In the genomic region with DNA sequence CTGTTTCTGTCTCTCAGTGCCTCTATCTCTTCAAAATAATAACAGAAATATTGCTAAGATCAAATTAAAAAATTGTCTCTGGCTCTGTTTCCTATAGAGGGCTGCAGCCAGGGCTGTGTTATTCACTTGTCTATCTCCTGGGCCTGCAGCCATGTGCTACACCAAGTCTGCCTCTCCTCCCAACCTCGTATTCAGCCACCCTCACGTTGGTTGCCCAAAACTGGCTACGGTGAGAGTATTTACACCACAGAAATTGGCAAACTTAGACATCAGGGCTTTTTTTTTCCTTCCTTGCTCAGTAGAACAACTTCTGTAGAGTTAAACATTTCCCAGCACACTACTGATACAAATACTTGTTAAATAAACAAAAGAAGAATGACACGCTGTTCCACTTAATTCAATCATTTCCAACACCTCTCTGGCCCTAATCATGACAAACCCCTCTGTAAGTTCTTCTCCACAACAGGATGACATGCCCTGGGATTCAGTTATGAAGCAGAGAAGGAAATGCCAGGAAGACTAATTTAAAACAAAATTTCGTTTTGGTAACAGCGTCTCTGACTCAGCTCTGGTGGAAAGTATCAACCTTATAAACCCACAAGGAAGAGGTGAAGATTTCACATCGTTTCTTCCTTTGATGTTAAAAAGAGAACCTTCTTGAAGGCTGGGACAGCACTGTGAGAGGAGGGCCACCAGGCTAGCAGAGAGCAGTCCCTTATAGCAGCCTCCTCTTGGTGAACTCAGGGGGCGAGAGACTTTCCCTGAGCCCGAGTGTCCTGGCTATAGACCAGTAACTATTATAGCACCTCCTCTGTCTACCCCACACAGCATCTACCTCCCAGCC, we compare ENCODE assay signal across 10 cellular contexts.
A peak's percentile ranks its signal among the peaks of the same experiment; 100 is the strongest.
DNase-seq lines count a peak whose midpoint lies in the region; ATAC-seq and TF ChIP-seq lines count a peak whose summit lies in the region.
"Had no signal": no experiment of that assay in that cellular context is flagged by ENCODE, and none has a peak within 500 bp of the region (broad histone marks: within the 10 kb centered on the region; RNA-seq: fewer than 3 reads in every experiment).

No MANE protein-coding gene starts in this region.

- H3K4me2 ChIP-seq in fibroblast of lung (ENCODE audit: extremely low read depth, insufficient read depth, low read length), result no peak overlapping the region
- no peak overlapping the region for H3K4me2 ChIP-seq in MM.1S (ENCODE audit: low read depth, low read length)

- H3K4me3 ChIP-seq in fibroblast of lung (replicated peaks in 1 of 4; ENCODE audit: control extremely low read depth in 1 of 4, insufficient read depth in 1 of 4, low read depth in 3 of 4, low read length in 4 of 4) (no peak overlapping the region), MM.1S (ENCODE audit: low read length) (no peak overlapping the region)
- H3K4me3 ChIP-seq: SJCRH30 had no signal

- no peak overlapping the region for H3K27ac ChIP-seq in fibroblast of lung (ENCODE audit: insufficient read depth, low read length)
- H3K27ac ChIP-seq in MM.1S (ENCODE audit: low read length), result no peak overlapping the region
- H3K27ac ChIP-seq: parathyroid adenoma, SJCRH30 had no signal

- no peaks in the 10 kb centered on the region for H3K27me3 ChIP-seq in fibroblast of lung (ENCODE audit: control insufficient read depth, insufficient read depth, low read length)
- no peaks in the 10 kb centered on the region for H3K27me3 ChIP-seq in MM.1S (replicated peaks; ENCODE audit: insufficient read depth, low read length)
- H3K27me3 ChIP-seq: SJCRH30 had no signal

- H3K9me2 ChIP-seq in MM.1S (replicated peaks; ENCODE audit: insufficient read depth, low read length), result no peaks in the 10 kb centered on the region

- peak; percentile 66 for ATAC-seq in activated CD8-positive, alpha-beta memory T cell treated with anti-CD3 and anti-CD28 coated beads, Interleukin-2, amount 10 ng/mL, durations not matched to agents 7 days and 5 days
- no peak for ATAC-seq in GM21528 (IDR thresholded peaks at IDR 0.05; ENCODE audit: low FRiP score, unreplicated experiment)
- no peak for ATAC-seq in HG03565 (IDR thresholded peaks at IDR 0.05; ENCODE audit: unreplicated experiment)

- H2AFZ ChIP-seq in fibroblast of lung (ENCODE audit: low read length), result no peak overlapping the region
- H2AFZ ChIP-seq in MM.1S (ENCODE audit: low read length), result no peak overlapping the region
- H2AFZ ChIP-seq: parathyroid adenoma had no signal

- H3K9ac ChIP-seq in fibroblast of lung (ENCODE audit: insufficient read depth, low read length) (no peak overlapping the region), MM.1S (ENCODE audit: low read length) (no peak overlapping the region)
- H3K9ac ChIP-seq: parathyroid adenoma had no signal

- CTCF ChIA-PET in activated CD8-positive, alpha-beta memory T cell treated with anti-CD3 and anti-CD28 coated beads, Interleukin-2, amount 10 ng/mL, durations not matched to agents 7 days and 5 days (lab: Charles Lee), result interaction anchor here (1.0 kb wide), 1 partner anchor 9 kb away, joined by 3 read pairs; no protein-coding TSS in a partner anchor

- DNase-seq in HFFc6 (peak; percentile 15), fibroblast of lung (ENCODE audit: low read depth in 2 of 2) (peak; percentile 9 to 42), NOMO-1 treated with DMSO at 0.1 percent for 48 hours (lab: John Stamatoyannopoulos, UW; ENCODE audit: unreplicated experiment) (no peak), MM.1S (no peak)
- no peak for DNase-seq in activated CD8-positive, alpha-beta memory T cell treated with anti-CD3 and anti-CD28 coated beads, Interleukin-2, amount 10 ng/mL, durations not matched to agents 7 days and 5 days
- DNase-seq in stimulated activated CD4-positive, alpha-beta T cell treated with anti-CD3 and anti-CD28 coated beads, Interleukin-4, amount 100 ng/mL, for 1 hour, result peak; percentile 37
- DNase-seq: SJCRH30 had no signal

- TF ChIP-seq CTCF in HFFc6 (IDR thresholded peaks at IDR 0.05), result no peak
- TF ChIP-seq CTCF in fibroblast of lung (conservative IDR thresholded peaks at IDR 0.05 in 1 of 2, IDR thresholded peaks at IDR 0.05 in 1 of 2; ENCODE audit: low read depth in 1 of 2, low read length in 2 of 2), result no peak
- no peak for TF ChIP-seq CTCF in MM.1S (IDR thresholded peaks at IDR 0.05; ENCODE audit: low read length)

- H3K27ac Mint-ChIP-seq in HFFc6, result peak overlapping the region; percentile 40; the same call in 1 of the 2 replicates
- H3K27ac Mint-ChIP-seq in activated CD8-positive, alpha-beta memory T cell treated with anti-CD3 and anti-CD28 coated beads, Interleukin-2, amount 10 ng/mL, durations not matched to agents 7 days and 5 days, result peak overlapping the region; percentile 83

- H4K20me1 ChIP-seq in fibroblast of lung (ENCODE audit: control insufficient read depth, extremely low read depth, insufficient read depth, low read length), result no peaks in the 10 kb centered on the region
- no peaks in the 10 kb centered on the region for H4K20me1 ChIP-seq in MM.1S (ENCODE audit: insufficient read depth, low read length)

- H3K79me2 ChIP-seq in fibroblast of lung (ENCODE audit: control insufficient read depth, insufficient read depth, low read length) (no peaks in the 10 kb centered on the region), MM.1S (ENCODE audit: low read length) (no peaks in the 10 kb centered on the region)
- H3K79me2 ChIP-seq: parathyroid adenoma had no signal

- H3K4me1 Mint-ChIP-seq in HFFc6 (ENCODE audit: low read depth), result peaks cover 35% of the 10 kb centered on the region
- H3K4me1 Mint-ChIP-seq in activated CD8-positive, alpha-beta memory T cell treated with anti-CD3 and anti-CD28 coated beads, Interleukin-2, amount 10 ng/mL, durations not matched to agents 7 days and 5 days, result peaks cover 45% of the 10 kb centered on the region

- H3K36me3 Mint-ChIP-seq in HFFc6 (ENCODE audit: low read depth), result 0 out of 2 replicates have a peak, but pooled peaks cover 1% of the 10 kb centered on the region
- peaks cover 2% of the 10 kb centered on the region for H3K36me3 Mint-ChIP-seq in activated CD8-positive, alpha-beta memory T cell treated with anti-CD3 and anti-CD28 coated beads, Interleukin-2, amount 10 ng/mL, durations not matched to agents 7 days and 5 days

- H3K4me1 ChIP-seq in fibroblast of lung (ENCODE audit: control insufficient read depth, extremely low read depth, insufficient read depth, low read length) (no peaks in the 10 kb centered on the region), MM.1S (ENCODE audit: low read length) (no peaks in the 10 kb centered on the region)
- H3K4me1 ChIP-seq: parathyroid adenoma had no signal

- H3F3A ChIP-seq in MM.1S (ENCODE audit: insufficient read depth, low read length), result no peaks in the 10 kb centered on the region

- H3K9me3 ChIP-seq in fibroblast of lung (ENCODE audit: control insufficient read depth, insufficient read depth, low read depth, low read length) (no peaks in the 10 kb centered on the region), MM.1S (replicated peaks; ENCODE audit: insufficient read depth, low read length) (no peaks in the 10 kb centered on the region)
- H3K9me3 ChIP-seq: SJCRH30 had no signal

- H3K9me3 Mint-ChIP-seq in HFFc6, result no peaks in the 10 kb centered on the region
- H3K9me3 Mint-ChIP-seq in activated CD8-positive, alpha-beta memory T cell treated with anti-CD3 and anti-CD28 coated beads, Interleukin-2, amount 10 ng/mL, durations not matched to agents 7 days and 5 days (ENCODE audit: low read depth), result no peaks in the 10 kb centered on the region

- H3K4me3 Mint-ChIP-seq in HFFc6, result no peak overlapping the region
- peak overlapping the region; percentile 3 for H3K4me3 Mint-ChIP-seq in activated CD8-positive, alpha-beta memory T cell treated with anti-CD3 and anti-CD28 coated beads, Interleukin-2, amount 10 ng/mL, durations not matched to agents 7 days and 5 days

- no peaks in the 10 kb centered on the region for H3K36me3 ChIP-seq in fibroblast of lung (ENCODE audit: control insufficient read depth, insufficient read depth, low read length)
- no peaks in the 10 kb centered on the region for H3K36me3 ChIP-seq in MM.1S (replicated peaks; ENCODE audit: insufficient read depth, low read length)
- H3K36me3 ChIP-seq: SJCRH30 had no signal

- H3K27me3 Mint-ChIP-seq in HFFc6 (ENCODE audit: insufficient read depth), result no peaks in the 10 kb centered on the region; the same call in 1 of the 2 replicates
- peaks cover 10% of the 10 kb centered on the region for H3K27me3 Mint-ChIP-seq in activated CD8-positive, alpha-beta memory T cell treated with anti-CD3 and anti-CD28 coated beads, Interleukin-2, amount 10 ng/mL, durations not matched to agents 7 days and 5 days

Comparison
In these comparisons a context has a peak if more than half of its experiments do, and no peak if none do; other contexts are left out.
1. DNase-seq: peak in HFFc6 (single experiment), fibroblast of lung (2 of 2) and stimulated activated CD4-positive, alpha-beta T cell treated with anti-CD3 and anti-CD28 coated beads, Interleukin-4, amount 100 ng/mL, for 1 hour (single experiment); none in activated CD8-positive, alpha-beta memory T cell treated with anti-CD3 and anti-CD28 coated beads, Interleukin-2, amount 10 ng/mL, durations not matched to agents 7 days and 5 days (single experiment), NOMO-1 treated with DMSO at 0.1 percent for 48 hours (single experiment) and MM.1S (single experiment).